Comparison of ENCODE assay signal across 1 cellular context in the genomic region with DNA sequence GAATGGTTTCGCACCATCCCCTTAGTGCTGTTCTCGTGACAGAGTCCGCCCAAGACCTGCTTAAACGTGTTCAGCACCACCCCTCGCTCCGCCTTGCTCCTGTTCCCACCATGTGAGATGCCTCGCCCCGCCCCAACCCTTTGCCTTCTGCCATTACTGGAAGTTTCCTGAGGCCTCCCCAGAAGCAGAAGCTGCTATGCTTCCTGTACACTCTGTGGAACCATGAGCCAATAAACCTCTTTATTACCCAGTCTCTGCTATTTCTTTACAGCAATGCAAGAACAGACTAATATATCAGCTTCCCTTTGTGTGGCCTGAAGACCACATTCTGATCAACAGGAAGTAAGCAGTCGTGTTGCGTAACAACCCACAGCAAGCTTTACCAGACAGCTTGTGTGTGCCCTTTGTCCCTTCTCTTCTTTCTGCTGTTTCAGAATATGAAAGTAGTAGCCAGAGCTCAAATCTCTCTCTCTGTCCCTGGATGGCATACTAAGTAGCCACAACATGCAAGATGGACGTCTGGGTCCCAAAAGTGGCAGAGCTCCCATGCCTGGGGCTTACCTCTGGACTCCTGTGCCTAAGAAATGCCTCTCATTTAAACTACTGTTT.
A peak's percentile ranks its signal among the peaks of the same experiment; 100 is the strongest.
TF ChIP-seq lines count a peak whose summit lies in the region.

No MANE protein-coding gene starts in this region.

TF ChIP-seq in HepG2, 621 proteins besides CTCF, POLR2A, EP300 and RAD21 (continued from another document and continues in another):
- no peak for TF ChIP-seq ZNF691 (CRISPR knock-in tag; IDR thresholded peaks at IDR 0.05; ENCODE audit: borderline replicate concordance, low read depth)
- peak; percentile 59; the same call in 1 of the 2 replicates for TF ChIP-seq MLX (CRISPR knock-in tag; IDR thresholded peaks at IDR 0.05)
- TF ChIP-seq, protein P1, sequence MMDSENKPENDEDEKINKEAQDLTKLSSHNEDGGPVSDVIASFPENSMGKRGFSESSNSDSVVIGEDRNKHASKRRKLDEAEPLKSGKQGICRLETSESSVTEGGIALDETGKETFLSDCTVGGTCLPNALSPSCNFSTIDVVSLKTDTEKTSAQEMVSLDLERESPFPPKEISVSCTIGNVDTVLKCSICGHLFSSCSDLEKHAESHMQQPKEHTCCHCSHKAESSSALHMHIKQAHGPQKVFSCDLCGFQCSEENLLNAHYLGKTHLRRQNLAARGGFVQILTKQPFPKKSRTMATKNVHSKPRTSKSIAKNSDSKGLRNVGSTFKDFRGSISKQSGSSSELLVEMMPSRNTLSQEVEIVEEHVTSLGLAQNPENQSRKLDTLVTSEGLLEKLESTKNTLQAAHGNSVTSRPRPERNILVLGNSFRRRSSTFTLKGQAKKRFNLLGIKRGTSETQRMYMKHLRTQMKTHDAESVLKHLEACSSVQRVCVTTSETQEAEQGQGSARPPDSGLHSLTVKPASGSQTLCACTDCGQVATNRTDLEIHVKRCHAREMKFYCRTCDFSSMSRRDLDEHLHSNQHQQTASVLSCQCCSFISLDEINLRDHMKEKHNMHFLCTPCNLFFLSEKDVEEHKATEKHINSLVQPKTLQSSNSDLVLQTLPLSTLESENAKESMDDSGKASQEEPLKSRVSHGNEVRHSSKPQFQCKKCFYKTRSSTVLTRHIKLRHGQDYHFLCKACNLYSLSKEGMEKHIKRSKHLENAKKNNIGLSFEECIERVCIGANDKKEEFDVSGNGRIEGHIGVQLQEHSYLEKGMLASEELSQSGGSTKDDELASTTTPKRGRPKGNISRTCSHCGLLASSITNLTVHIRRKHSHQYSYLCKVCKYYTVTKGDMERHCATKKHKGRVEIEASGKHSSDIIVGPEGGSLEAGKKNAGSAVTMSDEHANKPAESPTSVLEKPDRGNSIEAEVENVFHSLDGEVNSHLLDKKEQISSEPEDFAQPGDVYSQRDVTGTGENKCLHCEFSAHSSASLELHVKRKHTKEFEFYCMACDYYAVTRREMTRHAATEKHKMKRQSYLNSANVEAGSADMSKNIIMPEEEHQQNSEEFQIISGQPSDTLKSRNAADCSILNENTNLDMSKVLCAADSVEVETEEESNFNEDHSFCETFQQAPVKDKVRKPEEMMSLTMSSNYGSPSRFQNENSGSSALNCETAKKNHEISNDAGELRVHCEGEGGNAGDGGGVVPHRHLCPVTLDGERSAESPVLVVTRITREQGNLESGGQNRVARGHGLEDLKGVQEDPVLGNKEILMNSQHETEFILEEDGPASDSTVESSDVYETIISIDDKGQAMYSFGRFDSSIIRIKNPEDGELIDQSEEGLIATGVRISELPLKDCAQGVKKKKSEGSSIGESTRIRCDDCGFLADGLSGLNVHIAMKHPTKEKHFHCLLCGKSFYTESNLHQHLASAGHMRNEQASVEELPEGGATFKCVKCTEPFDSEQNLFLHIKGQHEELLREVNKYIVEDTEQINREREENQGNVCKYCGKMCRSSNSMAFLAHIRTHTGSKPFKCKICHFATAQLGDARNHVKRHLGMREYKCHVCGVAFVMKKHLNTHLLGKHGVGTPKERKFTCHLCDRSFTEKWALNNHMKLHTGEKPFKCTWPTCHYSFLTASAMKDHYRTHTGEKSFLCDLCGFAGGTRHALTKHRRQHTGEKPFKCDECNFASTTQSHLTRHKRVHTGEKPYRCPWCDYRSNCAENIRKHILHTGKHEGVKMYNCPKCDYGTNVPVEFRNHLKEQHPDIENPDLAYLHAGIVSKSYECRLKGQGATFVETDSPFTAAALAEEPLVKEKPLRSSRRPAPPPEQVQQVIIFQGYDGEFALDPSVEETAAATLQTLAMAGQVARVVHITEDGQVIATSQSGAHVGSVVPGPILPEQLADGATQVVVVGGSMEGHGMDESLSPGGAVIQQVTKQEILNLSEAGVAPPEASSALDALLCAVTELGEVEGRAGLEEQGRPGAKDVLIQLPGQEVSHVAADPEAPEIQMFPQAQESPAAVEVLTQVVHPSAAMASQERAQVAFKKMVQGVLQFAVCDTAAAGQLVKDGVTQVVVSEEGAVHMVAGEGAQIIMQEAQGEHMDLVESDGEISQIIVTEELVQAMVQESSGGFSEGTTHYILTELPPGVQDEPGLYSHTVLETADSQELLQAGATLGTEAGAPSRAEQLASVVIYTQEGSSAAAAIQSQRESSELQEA (CRISPR knock-in tag; IDR thresholded peaks at IDR 0.05; ENCODE audit: not compliant biosample characterization) = no peak
- TF ChIP-seq, protein P2, sequence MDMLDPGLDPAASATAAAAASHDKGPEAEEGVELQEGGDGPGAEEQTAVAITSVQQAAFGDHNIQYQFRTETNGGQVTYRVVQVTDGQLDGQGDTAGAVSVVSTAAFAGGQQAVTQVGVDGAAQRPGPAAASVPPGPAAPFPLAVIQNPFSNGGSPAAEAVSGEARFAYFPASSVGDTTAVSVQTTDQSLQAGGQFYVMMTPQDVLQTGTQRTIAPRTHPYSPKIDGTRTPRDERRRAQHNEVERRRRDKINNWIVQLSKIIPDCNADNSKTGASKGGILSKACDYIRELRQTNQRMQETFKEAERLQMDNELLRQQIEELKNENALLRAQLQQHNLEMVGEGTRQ (IDR thresholded peaks at IDR 0.05; ENCODE audit: low read depth, low read length) = no peak
- TF ChIP-seq, protein P2 (CRISPR knock-in tag; IDR thresholded peaks at IDR 0.05; ENCODE audit: borderline replicate concordance) = 0 out of 2 replicates have a peak, but pooled peaks have one; percentile 16
- no peak for TF ChIP-seq PHF20 (CRISPR knock-in tag; IDR thresholded peaks at IDR 0.05)
- peak; percentile 67; the same call in 1 of the 2 replicates for TF ChIP-seq ZSCAN9 (CRISPR knock-in tag; IDR thresholded peaks at IDR 0.05; ENCODE audit: borderline replicate concordance)
- TF ChIP-seq CCDC6 (CRISPR knock-in tag; IDR thresholded peaks at IDR 0.05) = no peak
- TF ChIP-seq AGO2 (optimal IDR thresholded peaks at IDR 0.05; ENCODE audit: low read depth, low read length) = no peak
- no peak for TF ChIP-seq ZC3H4 (CRISPR knock-in tag; IDR thresholded peaks at IDR 0.05; ENCODE audit: borderline replicate concordance)
- TF ChIP-seq, protein P3, sequence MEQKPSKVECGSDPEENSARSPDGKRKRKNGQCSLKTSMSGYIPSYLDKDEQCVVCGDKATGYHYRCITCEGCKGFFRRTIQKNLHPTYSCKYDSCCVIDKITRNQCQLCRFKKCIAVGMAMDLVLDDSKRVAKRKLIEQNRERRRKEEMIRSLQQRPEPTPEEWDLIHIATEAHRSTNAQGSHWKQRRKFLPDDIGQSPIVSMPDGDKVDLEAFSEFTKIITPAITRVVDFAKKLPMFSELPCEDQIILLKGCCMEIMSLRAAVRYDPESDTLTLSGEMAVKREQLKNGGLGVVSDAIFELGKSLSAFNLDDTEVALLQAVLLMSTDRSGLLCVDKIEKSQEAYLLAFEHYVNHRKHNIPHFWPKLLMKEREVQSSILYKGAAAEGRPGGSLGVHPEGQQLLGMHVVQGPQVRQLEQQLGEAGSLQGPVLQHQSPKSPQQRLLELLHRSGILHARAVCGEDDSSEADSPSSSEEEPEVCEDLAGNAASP (CRISPR knock-in tag; IDR thresholded peaks at IDR 0.05; ENCODE audit: borderline replicate concordance) = peak; percentile 46; the same call in 1 of the 2 replicates
- no peak for TF ChIP-seq ZNF670 (CRISPR knock-in tag; IDR thresholded peaks at IDR 0.05; ENCODE audit: borderline replicate concordance)
- TF ChIP-seq KAT8 (CRISPR knock-in tag; IDR thresholded peaks at IDR 0.05) = peak; percentile 77
- no peak for TF ChIP-seq ARHGAP35 (CRISPR knock-in tag; IDR thresholded peaks at IDR 0.05; ENCODE audit: borderline replicate concordance)
- TF ChIP-seq NFE2 (CRISPR knock-in tag; IDR thresholded peaks at IDR 0.05) = no peak
- TF ChIP-seq ZKSCAN8 (CRISPR knock-in tag; IDR thresholded peaks at IDR 0.05; ENCODE audit: borderline replicate concordance) = 0 out of 2 replicates have a peak, but pooled peaks have one; percentile 47
- no peak for TF ChIP-seq ZNF282 (IDR thresholded peaks at IDR 0.05; ENCODE audit: partially characterized antibody)
- no peak for TF ChIP-seq CAMTA2 (CRISPR knock-in tag; IDR thresholded peaks at IDR 0.05; ENCODE audit: borderline replicate concordance)
- TF ChIP-seq BCL6 (CRISPR knock-in tag; IDR thresholded peaks at IDR 0.05) = peak; percentile 64
- TF ChIP-seq, protein P4, sequence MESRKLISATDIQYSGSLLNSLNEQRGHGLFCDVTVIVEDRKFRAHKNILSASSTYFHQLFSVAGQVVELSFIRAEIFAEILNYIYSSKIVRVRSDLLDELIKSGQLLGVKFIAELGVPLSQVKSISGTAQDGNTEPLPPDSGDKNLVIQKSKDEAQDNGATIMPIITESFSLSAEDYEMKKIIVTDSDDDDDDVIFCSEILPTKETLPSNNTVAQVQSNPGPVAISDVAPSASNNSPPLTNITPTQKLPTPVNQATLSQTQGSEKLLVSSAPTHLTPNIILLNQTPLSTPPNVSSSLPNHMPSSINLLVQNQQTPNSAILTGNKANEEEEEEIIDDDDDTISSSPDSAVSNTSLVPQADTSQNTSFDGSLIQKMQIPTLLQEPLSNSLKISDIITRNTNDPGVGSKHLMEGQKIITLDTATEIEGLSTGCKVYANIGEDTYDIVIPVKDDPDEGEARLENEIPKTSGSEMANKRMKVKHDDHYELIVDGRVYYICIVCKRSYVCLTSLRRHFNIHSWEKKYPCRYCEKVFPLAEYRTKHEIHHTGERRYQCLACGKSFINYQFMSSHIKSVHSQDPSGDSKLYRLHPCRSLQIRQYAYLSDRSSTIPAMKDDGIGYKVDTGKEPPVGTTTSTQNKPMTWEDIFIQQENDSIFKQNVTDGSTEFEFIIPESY (CRISPR knock-in tag; IDR thresholded peaks at IDR 0.05) = no peak
- no peak for TF ChIP-seq ZNF24 (IDR thresholded peaks at IDR 0.05)
- no peak for TF ChIP-seq MEIS2 (CRISPR knock-in tag; IDR thresholded peaks at IDR 0.05)
- no peak for TF ChIP-seq ZBTB21 (CRISPR knock-in tag; IDR thresholded peaks at IDR 0.05)
- 0 out of 2 replicates have a peak, but pooled peaks have one; percentile 59 for TF ChIP-seq ZNF878 (CRISPR knock-in tag; IDR thresholded peaks at IDR 0.05)
- 0 out of 2 replicates have a peak, but pooled peaks have one; percentile 24 for TF ChIP-seq ZMYM2 (CRISPR knock-in tag; IDR thresholded peaks at IDR 0.05)
- TF ChIP-seq SMARCC2 (IDR thresholded peaks at IDR 0.05) = no peak
- TF ChIP-seq KDM4B (CRISPR knock-in tag; IDR thresholded peaks at IDR 0.05) = peak; percentile 65; the same call in 1 of the 2 replicates
- peak; percentile 90 for TF ChIP-seq HNF4A (CRISPR knock-in tag; IDR thresholded peaks at IDR 0.05)
- TF ChIP-seq ZSCAN21 (CRISPR knock-in tag; IDR thresholded peaks at IDR 0.05; ENCODE audit: borderline replicate concordance) = no peak
- no peak for TF ChIP-seq CBX1 (IDR thresholded peaks at IDR 0.05; ENCODE audit: low read depth)
- no peak for TF ChIP-seq ZNF543 (CRISPR knock-in tag; IDR thresholded peaks at IDR 0.05)
- no peak for TF ChIP-seq ZNF333 (CRISPR knock-in tag; IDR thresholded peaks at IDR 0.05; ENCODE audit: borderline replicate concordance)
- TF ChIP-seq FOXO1 (CRISPR knock-in tag; IDR thresholded peaks at IDR 0.05) = peak; percentile 97
- no peak for TF ChIP-seq ZNF576 (CRISPR knock-in tag; IDR thresholded peaks at IDR 0.05)
- no peak for TF ChIP-seq ZNF232 (CRISPR knock-in tag; IDR thresholded peaks at IDR 0.05; ENCODE audit: borderline replicate concordance)
- no peak for TF ChIP-seq SRF (IDR thresholded peaks at IDR 0.05; ENCODE audit: low read depth, low read length)
- no peak for TF ChIP-seq ADNP (CRISPR knock-in tag; IDR thresholded peaks at IDR 0.05)
- TF ChIP-seq PHF5A (CRISPR knock-in tag; IDR thresholded peaks at IDR 0.05; ENCODE audit: low read depth, unreplicated experiment) = peak; percentile 33
- no peak for TF ChIP-seq SALL2 (CRISPR knock-in tag; IDR thresholded peaks at IDR 0.05)
- TF ChIP-seq NFKBIZ (CRISPR knock-in tag; IDR thresholded peaks at IDR 0.05) = no peak; the same call in 1 of the 2 replicates
- peak; percentile 77 for TF ChIP-seq SAP130 (CRISPR knock-in tag; IDR thresholded peaks at IDR 0.05; ENCODE audit: low read depth)
- TF ChIP-seq ZNF160 (CRISPR knock-in tag; IDR thresholded peaks at IDR 0.05) = no peak
- no peak for TF ChIP-seq KAT2B (IDR thresholded peaks at IDR 0.05; ENCODE audit: borderline replicate concordance, low read depth, low read length)
- no peak for TF ChIP-seq ZEB1 (IDR thresholded peaks at IDR 0.05; ENCODE audit: insufficient replicate concordance, low read depth)
- TF ChIP-seq RBFOX2 (IDR thresholded peaks at IDR 0.05; ENCODE audit: low read depth, low read length) = no peak
- TF ChIP-seq, protein P5, sequence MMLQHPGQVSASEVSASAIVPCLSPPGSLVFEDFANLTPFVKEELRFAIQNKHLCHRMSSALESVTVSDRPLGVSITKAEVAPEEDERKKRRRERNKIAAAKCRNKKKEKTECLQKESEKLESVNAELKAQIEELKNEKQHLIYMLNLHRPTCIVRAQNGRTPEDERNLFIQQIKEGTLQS (CRISPR knock-in tag; IDR thresholded peaks at IDR 0.05) = no peak
- TF ChIP-seq, protein P6, sequence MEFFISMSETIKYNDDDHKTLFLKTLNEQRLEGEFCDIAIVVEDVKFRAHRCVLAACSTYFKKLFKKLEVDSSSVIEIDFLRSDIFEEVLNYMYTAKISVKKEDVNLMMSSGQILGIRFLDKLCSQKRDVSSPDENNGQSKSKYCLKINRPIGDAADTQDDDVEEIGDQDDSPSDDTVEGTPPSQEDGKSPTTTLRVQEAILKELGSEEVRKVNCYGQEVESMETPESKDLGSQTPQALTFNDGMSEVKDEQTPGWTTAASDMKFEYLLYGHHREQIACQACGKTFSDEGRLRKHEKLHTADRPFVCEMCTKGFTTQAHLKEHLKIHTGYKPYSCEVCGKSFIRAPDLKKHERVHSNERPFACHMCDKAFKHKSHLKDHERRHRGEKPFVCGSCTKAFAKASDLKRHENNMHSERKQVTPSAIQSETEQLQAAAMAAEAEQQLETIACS (CRISPR knock-in tag; IDR thresholded peaks at IDR 0.05) = no peak
- TF ChIP-seq ZNF7 (CRISPR knock-in tag; IDR thresholded peaks at IDR 0.05) = no peak
- no peak; the same call in 1 of the 2 replicates for TF ChIP-seq ZNF33A (CRISPR knock-in tag; IDR thresholded peaks at IDR 0.05; ENCODE audit: borderline replicate concordance)
- no peak for TF ChIP-seq ZNF619 (CRISPR knock-in tag; IDR thresholded peaks at IDR 0.05)
